ENCODE assay signal across 8 cellular contexts in genomic region chr4:163663454-163664225, GRCh38.
DNase-seq lines count a peak whose midpoint lies in the region; ATAC-seq lines count a peak whose summit lies in the region.

No MANE protein-coding gene starts in this region.

- H2BK5ac ChIP-seq in mesendoderm (ENCODE audit: low read length): no peak overlapping the region

- no peak overlapping the region for H3K4me3 ChIP-seq in mesendoderm (ENCODE audit: low read length)

- H3K79me2 ChIP-seq in mesendoderm (ENCODE audit: control insufficient read depth, insufficient read depth, low read length): no peaks in the 10 kb centered on the region

- peaks cover 7% of the 10 kb centered on the region for H3K4me1 Mint-ChIP-seq in activated T-cell treated with anti-CD3 and anti-CD28 coated beads, Interleukin-2, amount 50 U/mL, for 72 hours (ENCODE audit: low read depth)
- peaks cover 43% of the 10 kb centered on the region for H3K4me1 Mint-ChIP-seq in activated T-cell treated with anti-CD3 and anti-CD28 coated beads, Interleukin-2, amount 50 U/mL, for 24 hours (ENCODE audit: low read depth)

- no peak for DNase-seq in activated T-cell treated with anti-CD3 and anti-CD28 coated beads, Interleukin-2, amount 50 U/mL, for 72 hours
- DNase-seq in activated T-cell treated with anti-CD3 and anti-CD28 coated beads, Interleukin-2, amount 50 U/mL, for 24 hours: no peak
- DNase-seq in NCI-H2081 treated with DMSO at 0.1 percent for 48 hours (lab: John Stamatoyannopoulos, UW) (no peak), mesendoderm (no peak), left colon (no peak)
- no peak for DNase-seq in activated T-cell treated with anti-CD3 and anti-CD28 coated beads, Interleukin-2, amount 50 U/mL, for 1 hour

- peak overlapping the region; percentile 71 for H3K27ac Mint-ChIP-seq in activated T-cell treated with anti-CD3 and anti-CD28 coated beads, Interleukin-2, amount 50 U/mL, for 72 hours
- H3K27ac Mint-ChIP-seq in activated T-cell treated with anti-CD3 and anti-CD28 coated beads, Interleukin-2, amount 50 U/mL, for 24 hours: no peak overlapping the region

- WGBS in mesendoderm (ENCODE audit: extremely low coverage, insufficient coverage, low lambda C conversion rate): no CpG with 5 or more reads among the region's 5 CpGs

- H3K56ac ChIP-seq in mesendoderm (ENCODE audit: low read length): no peak overlapping the region

- no peak overlapping the region for H4K5ac ChIP-seq in mesendoderm (ENCODE audit: low read length)

- no peaks in the 10 kb centered on the region for H3K79me1 ChIP-seq in mesendoderm (ENCODE audit: low read length)

- no peak overlapping the region for H4K8ac ChIP-seq in mesendoderm (ENCODE audit: low read depth, low read length)

- H3K27ac ChIP-seq in mesendoderm (ENCODE audit: low read depth, low read length): no peak overlapping the region

- H3K9ac ChIP-seq in mesendoderm (ENCODE audit: low read length): no peak overlapping the region

- intact Hi-C loops in left colon (cut with DNase I, micrococcal nuclease): no loop called here

- H3K23ac ChIP-seq in mesendoderm (ENCODE audit: low read length): no peak overlapping the region

- H3K36me3 ChIP-seq in mesendoderm (ENCODE audit: control insufficient read depth, insufficient read depth, low read length): no peaks in the 10 kb centered on the region

- H3K27me3 Mint-ChIP-seq in activated T-cell treated with anti-CD3 and anti-CD28 coated beads, Interleukin-2, amount 50 U/mL, for 72 hours (ENCODE audit: low read depth): no peaks in the 10 kb centered on the region
- H3K27me3 Mint-ChIP-seq in activated T-cell treated with anti-CD3 and anti-CD28 coated beads, Interleukin-2, amount 50 U/mL, for 24 hours: no peaks in the 10 kb centered on the region

- H3K4ac ChIP-seq in mesendoderm (ENCODE audit: low read depth, low read length): no peak overlapping the region

- no peak overlapping the region for H2AK5ac ChIP-seq in mesendoderm (ENCODE audit: low read length)

- no peak overlapping the region for H2BK15ac ChIP-seq in mesendoderm (replicated peaks; ENCODE audit: low read depth)

- peaks cover 0 to 1% of the 10 kb centered on the region in 2 donors for H3K9me3 Mint-ChIP-seq in activated T-cell treated with anti-CD3 and anti-CD28 coated beads, Interleukin-2, amount 50 U/mL, for 72 hours
- no peaks in the 10 kb centered on the region for H3K9me3 Mint-ChIP-seq in activated T-cell treated with anti-CD3 and anti-CD28 coated beads, Interleukin-2, amount 50 U/mL, for 24 hours

- no peak overlapping the region for H3K4me2 ChIP-seq in mesendoderm (ENCODE audit: low read length)

- H3K4me3 Mint-ChIP-seq in activated T-cell treated with anti-CD3 and anti-CD28 coated beads, Interleukin-2, amount 50 U/mL, for 72 hours: no peak overlapping the region
- no peak overlapping the region for H3K4me3 Mint-ChIP-seq in activated T-cell treated with anti-CD3 and anti-CD28 coated beads, Interleukin-2, amount 50 U/mL, for 24 hours

- no peak overlapping the region for H2BK120ac ChIP-seq in mesendoderm (ENCODE audit: low read depth, low read length)

- no peaks in the 10 kb centered on the region for H3K4me1 ChIP-seq in mesendoderm (ENCODE audit: control insufficient read depth, low read depth, low read length)

- ATAC-seq in activated T-cell treated with anti-CD3 and anti-CD28 coated beads, Interleukin-2, amount 50 U/mL, for 72 hours (replicated peaks in 1 of 2): no peak
- ATAC-seq in HG02623 (IDR thresholded peaks at IDR 0.05; ENCODE audit: unreplicated experiment) (peak; percentile 82), HG03571 (IDR thresholded peaks at IDR 0.05; ENCODE audit: unreplicated experiment) (peak; percentile 76), left colon (no peak)

- H3K36me3 Mint-ChIP-seq in activated T-cell treated with anti-CD3 and anti-CD28 coated beads, Interleukin-2, amount 50 U/mL, for 72 hours (ENCODE audit: insufficient read depth in 2 of 2): no peaks in the 10 kb centered on the region
- no peaks in the 10 kb centered on the region for H3K36me3 Mint-ChIP-seq in activated T-cell treated with anti-CD3 and anti-CD28 coated beads, Interleukin-2, amount 50 U/mL, for 24 hours (ENCODE audit: low read depth)

- no peaks in the 10 kb centered on the region for H3K27me3 ChIP-seq in mesendoderm (ENCODE audit: insufficient read depth, low read length, poor library complexity)

- no peak overlapping the region for H3K18ac ChIP-seq in mesendoderm (ENCODE audit: low read length)

Comparison
In these comparisons a context has a peak if more than half of its experiments do, and no peak if none do; other contexts are left out.
1. ATAC-seq: peak in HG02623 (single experiment) and HG03571 (single experiment); none in activated T-cell treated with anti-CD3 and anti-CD28 coated beads, Interleukin-2, amount 50 U/mL, for 72 hours (0 of 2) and left colon (single experiment).